Comparison of ENCODE assay signal across 1 cellular context in the genomic region with DNA sequence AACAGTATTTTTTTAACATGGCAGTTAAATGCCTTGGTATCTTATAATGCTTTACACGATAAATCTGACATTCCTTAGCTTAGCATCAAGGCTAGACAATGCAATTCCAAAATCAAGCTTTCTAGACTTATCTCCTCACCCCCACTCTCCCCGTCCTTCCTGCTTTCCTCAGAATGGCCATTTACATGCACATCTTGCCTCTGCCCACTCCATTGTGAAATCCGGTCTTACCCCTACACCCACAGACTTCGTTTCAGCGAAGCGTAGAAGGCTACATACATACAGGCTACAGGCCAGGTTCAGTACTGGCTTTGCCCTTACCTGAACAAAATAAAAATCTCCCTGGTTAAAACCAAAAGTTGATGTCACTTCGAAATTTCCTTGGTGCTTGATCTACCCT.
TF ChIP-seq lines count a peak whose summit lies in the region.

No MANE protein-coding gene starts in this region.

TF ChIP-seq in GM23338, 12 proteins besides CTCF, POLR2A, EP300 and RAD21 (continued from another document):
- TF ChIP-seq, protein P1, sequence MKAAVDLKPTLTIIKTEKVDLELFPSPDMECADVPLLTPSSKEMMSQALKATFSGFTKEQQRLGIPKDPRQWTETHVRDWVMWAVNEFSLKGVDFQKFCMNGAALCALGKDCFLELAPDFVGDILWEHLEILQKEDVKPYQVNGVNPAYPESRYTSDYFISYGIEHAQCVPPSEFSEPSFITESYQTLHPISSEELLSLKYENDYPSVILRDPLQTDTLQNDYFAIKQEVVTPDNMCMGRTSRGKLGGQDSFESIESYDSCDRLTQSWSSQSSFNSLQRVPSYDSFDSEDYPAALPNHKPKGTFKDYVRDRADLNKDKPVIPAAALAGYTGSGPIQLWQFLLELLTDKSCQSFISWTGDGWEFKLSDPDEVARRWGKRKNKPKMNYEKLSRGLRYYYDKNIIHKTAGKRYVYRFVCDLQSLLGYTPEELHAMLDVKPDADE (IDR thresholded peaks at IDR 0.05), result no peak
- TF ChIP-seq EZH2 (IDR thresholded peaks at IDR 0.05; ENCODE audit: low read depth, unreplicated experiment) (no peak), NANOG (IDR thresholded peaks at IDR 0.05; ENCODE audit: borderline replicate concordance) (no peak), STAT1 (IDR thresholded peaks at IDR 0.05; ENCODE audit: unreplicated experiment) (no peak), ZNF331 (CRISPR knock-in tag; IDR thresholded peaks at IDR 0.05; ENCODE audit: low read depth) (no peak)
- TF ChIP-seq, protein P2, sequence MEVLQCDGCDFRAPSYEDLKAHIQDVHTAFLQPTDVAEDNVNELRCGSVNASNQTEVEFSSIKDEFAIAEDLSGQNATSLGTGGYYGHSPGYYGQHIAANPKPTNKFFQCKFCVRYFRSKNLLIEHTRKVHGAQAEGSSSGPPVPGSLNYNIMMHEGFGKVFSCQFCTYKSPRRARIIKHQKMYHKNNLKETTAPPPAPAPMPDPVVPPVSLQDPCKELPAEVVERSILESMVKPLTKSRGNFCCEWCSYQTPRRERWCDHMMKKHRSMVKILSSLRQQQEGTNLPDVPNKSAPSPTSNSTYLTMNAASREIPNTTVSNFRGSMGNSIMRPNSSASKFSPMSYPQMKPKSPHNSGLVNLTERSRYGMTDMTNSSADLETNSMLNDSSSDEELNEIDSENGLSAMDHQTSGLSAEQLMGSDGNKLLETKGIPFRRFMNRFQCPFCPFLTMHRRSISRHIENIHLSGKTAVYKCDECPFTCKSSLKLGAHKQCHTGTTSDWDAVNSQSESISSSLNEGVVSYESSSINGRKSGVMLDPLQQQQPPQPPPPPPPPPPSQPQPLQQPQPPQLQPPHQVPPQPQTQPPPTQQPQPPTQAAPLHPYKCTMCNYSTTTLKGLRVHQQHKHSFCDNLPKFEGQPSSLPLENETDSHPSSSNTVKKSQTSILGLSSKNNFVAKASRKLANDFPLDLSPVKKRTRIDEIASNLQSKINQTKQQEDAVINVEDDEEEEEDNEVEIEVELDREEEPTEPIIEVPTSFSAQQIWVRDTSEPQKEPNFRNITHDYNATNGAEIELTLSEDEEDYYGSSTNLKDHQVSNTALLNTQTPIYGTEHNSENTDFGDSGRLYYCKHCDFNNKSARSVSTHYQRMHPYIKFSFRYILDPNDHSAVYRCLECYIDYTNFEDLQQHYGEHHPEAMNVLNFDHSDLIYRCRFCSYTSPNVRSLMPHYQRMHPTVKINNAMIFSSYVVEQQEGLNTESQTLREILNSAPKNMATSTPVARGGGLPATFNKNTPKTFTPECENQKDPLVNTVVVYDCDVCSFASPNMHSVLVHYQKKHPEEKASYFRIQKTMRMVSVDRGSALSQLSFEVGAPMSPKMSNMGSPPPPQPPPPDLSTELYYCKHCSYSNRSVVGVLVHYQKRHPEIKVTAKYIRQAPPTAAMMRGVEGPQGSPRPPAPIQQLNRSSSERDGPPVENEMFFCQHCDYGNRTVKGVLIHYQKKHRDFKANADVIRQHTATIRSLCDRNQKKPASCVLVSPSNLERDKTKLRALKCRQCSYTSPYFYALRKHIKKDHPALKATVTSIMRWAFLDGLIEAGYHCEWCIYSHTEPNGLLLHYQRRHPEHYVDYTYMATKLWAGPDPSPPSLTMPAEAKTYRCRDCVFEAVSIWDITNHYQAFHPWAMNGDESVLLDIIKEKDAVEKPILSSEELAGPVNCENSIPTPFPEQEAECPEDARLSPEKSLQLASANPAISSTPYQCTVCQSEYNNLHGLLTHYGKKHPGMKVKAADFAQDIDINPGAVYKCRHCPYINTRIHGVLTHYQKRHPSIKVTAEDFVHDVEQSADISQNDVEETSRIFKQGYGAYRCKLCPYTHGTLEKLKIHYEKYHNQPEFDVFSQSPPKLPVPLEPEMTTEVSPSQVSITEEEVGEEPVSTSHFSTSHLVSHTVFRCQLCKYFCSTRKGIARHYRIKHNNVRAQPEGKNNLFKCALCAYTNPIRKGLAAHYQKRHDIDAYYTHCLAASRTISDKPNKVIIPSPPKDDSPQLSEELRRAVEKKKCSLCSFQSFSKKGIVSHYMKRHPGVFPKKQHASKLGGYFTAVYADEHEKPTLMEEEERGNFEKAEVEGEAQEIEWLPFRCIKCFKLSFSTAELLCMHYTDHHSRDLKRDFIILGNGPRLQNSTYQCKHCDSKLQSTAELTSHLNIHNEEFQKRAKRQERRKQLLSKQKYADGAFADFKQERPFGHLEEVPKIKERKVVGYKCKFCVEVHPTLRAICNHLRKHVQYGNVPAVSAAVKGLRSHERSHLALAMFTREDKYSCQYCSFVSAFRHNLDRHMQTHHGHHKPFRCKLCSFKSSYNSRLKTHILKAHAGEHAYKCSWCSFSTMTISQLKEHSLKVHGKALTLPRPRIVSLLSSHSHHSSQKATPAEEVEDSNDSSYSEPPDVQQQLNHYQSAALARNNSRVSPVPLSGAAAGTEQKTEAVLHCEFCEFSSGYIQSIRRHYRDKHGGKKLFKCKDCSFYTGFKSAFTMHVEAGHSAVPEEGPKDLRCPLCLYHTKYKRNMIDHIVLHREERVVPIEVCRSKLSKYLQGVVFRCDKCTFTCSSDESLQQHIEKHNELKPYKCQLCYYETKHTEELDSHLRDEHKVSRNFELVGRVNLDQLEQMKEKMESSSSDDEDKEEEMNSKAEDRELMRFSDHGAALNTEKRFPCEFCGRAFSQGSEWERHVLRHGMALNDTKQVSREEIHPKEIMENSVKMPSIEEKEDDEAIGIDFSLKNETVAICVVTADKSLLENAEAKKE (CRISPR knock-in tag; IDR thresholded peaks at IDR 0.05), result no peak
TF ChIP-seq in GM23338: peak in this region for 0.
